1 cellular context compared by ENCODE assay signal in the genomic region with DNA sequence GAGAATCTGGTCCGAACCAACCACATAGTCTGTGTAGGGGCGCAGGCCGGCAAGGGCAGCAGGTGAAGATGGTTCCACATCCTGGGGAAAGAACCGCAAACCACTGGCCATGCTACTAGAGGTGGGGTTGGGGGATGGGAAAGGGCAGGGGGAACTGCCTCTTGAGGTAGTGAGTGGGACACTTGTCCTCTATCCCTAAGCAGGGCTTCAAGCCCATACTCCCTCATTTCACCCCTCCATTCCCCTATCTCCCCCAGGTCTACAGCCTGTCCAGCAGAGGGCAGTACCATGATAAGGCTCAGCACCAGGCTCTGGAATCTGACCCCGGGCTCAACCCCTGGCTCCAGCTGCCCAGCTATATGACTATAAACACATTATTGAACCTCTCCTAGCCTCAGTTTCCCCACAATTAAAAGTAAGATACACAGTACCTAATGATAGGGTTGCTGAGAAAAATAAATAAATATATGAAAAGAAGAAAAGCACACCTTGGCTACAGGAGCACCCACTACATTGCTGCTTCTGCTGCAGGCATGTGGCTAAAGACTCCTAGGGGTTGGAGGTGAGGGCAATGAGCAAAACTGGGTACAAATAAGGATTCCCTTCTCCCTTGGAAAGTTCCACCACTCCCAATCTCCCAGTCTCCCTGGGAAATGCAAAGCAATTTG.
TF ChIP-seq lines count a peak whose summit lies in the region.

No MANE protein-coding gene starts in this region.

TF ChIP-seq in K562, 482 proteins besides CTCF, POLR2A, EP300 and RAD21 (continued from another document and continues in another):
- TF ChIP-seq, protein P1, sequence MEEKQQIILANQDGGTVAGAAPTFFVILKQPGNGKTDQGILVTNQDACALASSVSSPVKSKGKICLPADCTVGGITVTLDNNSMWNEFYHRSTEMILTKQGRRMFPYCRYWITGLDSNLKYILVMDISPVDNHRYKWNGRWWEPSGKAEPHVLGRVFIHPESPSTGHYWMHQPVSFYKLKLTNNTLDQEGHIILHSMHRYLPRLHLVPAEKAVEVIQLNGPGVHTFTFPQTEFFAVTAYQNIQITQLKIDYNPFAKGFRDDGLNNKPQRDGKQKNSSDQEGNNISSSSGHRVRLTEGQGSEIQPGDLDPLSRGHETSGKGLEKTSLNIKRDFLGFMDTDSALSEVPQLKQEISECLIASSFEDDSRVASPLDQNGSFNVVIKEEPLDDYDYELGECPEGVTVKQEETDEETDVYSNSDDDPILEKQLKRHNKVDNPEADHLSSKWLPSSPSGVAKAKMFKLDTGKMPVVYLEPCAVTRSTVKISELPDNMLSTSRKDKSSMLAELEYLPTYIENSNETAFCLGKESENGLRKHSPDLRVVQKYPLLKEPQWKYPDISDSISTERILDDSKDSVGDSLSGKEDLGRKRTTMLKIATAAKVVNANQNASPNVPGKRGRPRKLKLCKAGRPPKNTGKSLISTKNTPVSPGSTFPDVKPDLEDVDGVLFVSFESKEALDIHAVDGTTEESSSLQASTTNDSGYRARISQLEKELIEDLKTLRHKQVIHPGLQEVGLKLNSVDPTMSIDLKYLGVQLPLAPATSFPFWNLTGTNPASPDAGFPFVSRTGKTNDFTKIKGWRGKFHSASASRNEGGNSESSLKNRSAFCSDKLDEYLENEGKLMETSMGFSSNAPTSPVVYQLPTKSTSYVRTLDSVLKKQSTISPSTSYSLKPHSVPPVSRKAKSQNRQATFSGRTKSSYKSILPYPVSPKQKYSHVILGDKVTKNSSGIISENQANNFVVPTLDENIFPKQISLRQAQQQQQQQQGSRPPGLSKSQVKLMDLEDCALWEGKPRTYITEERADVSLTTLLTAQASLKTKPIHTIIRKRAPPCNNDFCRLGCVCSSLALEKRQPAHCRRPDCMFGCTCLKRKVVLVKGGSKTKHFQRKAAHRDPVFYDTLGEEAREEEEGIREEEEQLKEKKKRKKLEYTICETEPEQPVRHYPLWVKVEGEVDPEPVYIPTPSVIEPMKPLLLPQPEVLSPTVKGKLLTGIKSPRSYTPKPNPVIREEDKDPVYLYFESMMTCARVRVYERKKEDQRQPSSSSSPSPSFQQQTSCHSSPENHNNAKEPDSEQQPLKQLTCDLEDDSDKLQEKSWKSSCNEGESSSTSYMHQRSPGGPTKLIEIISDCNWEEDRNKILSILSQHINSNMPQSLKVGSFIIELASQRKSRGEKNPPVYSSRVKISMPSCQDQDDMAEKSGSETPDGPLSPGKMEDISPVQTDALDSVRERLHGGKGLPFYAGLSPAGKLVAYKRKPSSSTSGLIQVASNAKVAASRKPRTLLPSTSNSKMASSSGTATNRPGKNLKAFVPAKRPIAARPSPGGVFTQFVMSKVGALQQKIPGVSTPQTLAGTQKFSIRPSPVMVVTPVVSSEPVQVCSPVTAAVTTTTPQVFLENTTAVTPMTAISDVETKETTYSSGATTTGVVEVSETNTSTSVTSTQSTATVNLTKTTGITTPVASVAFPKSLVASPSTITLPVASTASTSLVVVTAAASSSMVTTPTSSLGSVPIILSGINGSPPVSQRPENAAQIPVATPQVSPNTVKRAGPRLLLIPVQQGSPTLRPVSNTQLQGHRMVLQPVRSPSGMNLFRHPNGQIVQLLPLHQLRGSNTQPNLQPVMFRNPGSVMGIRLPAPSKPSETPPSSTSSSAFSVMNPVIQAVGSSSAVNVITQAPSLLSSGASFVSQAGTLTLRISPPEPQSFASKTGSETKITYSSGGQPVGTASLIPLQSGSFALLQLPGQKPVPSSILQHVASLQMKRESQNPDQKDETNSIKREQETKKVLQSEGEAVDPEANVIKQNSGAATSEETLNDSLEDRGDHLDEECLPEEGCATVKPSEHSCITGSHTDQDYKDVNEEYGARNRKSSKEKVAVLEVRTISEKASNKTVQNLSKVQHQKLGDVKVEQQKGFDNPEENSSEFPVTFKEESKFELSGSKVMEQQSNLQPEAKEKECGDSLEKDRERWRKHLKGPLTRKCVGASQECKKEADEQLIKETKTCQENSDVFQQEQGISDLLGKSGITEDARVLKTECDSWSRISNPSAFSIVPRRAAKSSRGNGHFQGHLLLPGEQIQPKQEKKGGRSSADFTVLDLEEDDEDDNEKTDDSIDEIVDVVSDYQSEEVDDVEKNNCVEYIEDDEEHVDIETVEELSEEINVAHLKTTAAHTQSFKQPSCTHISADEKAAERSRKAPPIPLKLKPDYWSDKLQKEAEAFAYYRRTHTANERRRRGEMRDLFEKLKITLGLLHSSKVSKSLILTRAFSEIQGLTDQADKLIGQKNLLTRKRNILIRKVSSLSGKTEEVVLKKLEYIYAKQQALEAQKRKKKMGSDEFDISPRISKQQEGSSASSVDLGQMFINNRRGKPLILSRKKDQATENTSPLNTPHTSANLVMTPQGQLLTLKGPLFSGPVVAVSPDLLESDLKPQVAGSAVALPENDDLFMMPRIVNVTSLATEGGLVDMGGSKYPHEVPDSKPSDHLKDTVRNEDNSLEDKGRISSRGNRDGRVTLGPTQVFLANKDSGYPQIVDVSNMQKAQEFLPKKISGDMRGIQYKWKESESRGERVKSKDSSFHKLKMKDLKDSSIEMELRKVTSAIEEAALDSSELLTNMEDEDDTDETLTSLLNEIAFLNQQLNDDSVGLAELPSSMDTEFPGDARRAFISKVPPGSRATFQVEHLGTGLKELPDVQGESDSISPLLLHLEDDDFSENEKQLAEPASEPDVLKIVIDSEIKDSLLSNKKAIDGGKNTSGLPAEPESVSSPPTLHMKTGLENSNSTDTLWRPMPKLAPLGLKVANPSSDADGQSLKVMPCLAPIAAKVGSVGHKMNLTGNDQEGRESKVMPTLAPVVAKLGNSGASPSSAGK (IDR thresholded peaks at IDR 0.05) = no peak
- TF ChIP-seq ZNF586 (CRISPR knock-in tag; conservative IDR thresholded peaks at IDR 0.05) = no peak
- no peak for TF ChIP-seq ZNF408 (CRISPR knock-in tag; IDR thresholded peaks at IDR 0.05; ENCODE audit: low read depth)
- peak in 1 of 2 experiments; percentile 38; a peak in 1 of 4 replicates for TF ChIP-seq MAZ (CRISPR knock-in tag; conservative IDR thresholded peaks at IDR 0.05 in 1 of 2, IDR thresholded peaks at IDR 0.05 in 1 of 2)
- peak; percentile 57 for TF ChIP-seq PRDM10 (IDR thresholded peaks at IDR 0.05; ENCODE audit: partially characterized antibody)
- 0 out of 2 replicates have a peak, but pooled peaks have one; percentile 41 for TF ChIP-seq XRCC5 (IDR thresholded peaks at IDR 0.05; ENCODE audit: low read depth, low read length)
- TF ChIP-seq, protein P2, sequence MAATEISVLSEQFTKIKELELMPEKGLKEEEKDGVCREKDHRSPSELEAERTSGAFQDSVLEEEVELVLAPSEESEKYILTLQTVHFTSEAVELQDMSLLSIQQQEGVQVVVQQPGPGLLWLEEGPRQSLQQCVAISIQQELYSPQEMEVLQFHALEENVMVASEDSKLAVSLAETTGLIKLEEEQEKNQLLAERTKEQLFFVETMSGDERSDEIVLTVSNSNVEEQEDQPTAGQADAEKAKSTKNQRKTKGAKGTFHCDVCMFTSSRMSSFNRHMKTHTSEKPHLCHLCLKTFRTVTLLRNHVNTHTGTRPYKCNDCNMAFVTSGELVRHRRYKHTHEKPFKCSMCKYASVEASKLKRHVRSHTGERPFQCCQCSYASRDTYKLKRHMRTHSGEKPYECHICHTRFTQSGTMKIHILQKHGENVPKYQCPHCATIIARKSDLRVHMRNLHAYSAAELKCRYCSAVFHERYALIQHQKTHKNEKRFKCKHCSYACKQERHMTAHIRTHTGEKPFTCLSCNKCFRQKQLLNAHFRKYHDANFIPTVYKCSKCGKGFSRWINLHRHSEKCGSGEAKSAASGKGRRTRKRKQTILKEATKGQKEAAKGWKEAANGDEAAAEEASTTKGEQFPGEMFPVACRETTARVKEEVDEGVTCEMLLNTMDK (IDR thresholded peaks at IDR 0.05; ENCODE audit: borderline replicate concordance, insufficient read depth, low read depth, low read length, poor library complexity, severe bottlenecking) = peak; percentile 54
- no peak for TF ChIP-seq CCNT2 (IDR thresholded peaks at IDR 0.05; ENCODE audit: borderline replicate concordance, extremely low read depth, insufficient read length, low read depth, low read length)
- no peak for TF ChIP-seq NFE2L1 (tag; IDR thresholded peaks at IDR 0.05; ENCODE audit: borderline replicate concordance, low read depth)
- TF ChIP-seq SMARCA5 (IDR thresholded peaks at IDR 0.05) = peak; percentile 83
- TF ChIP-seq RBM25 (IDR thresholded peaks at IDR 0.05; ENCODE audit: low read depth, low read length, severe bottlenecking) = peak; percentile 61
- no peak for TF ChIP-seq MCM7 (IDR thresholded peaks at IDR 0.05)
- TF ChIP-seq ZNF518B (CRISPR knock-in tag; IDR thresholded peaks at IDR 0.05) = no peak
- TF ChIP-seq, protein P3, sequence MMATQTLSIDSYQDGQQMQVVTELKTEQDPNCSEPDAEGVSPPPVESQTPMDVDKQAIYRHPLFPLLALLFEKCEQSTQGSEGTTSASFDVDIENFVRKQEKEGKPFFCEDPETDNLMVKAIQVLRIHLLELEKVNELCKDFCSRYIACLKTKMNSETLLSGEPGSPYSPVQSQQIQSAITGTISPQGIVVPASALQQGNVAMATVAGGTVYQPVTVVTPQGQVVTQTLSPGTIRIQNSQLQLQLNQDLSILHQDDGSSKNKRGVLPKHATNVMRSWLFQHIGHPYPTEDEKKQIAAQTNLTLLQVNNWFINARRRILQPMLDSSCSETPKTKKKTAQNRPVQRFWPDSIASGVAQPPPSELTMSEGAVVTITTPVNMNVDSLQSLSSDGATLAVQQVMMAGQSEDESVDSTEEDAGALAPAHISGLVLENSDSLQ (IDR thresholded peaks at IDR 0.05) = no peak
- no peak for TF ChIP-seq MTA3 (IDR thresholded peaks at IDR 0.05; ENCODE audit: borderline replicate concordance)
- no peak for TF ChIP-seq SIN3A (IDR thresholded peaks at IDR 0.05; ENCODE audit: borderline replicate concordance in 2 of 2, control insufficient read depth in 1 of 2, low read depth in 2 of 2, low read length in 2 of 2)
- TF ChIP-seq MCM5 (IDR thresholded peaks at IDR 0.05; ENCODE audit: low read depth) = no peak
- no peak for TF ChIP-seq PHTF2 (CRISPR knock-in tag; IDR thresholded peaks at IDR 0.05)
- no peak for TF ChIP-seq JUN (IDR thresholded peaks at IDR 0.05; ENCODE audit: borderline replicate concordance, low read depth, low read length)
- 0 out of 2 replicates have a peak, but pooled peaks have one; percentile 51 for TF ChIP-seq JUN (CRISPR knock-in tag; IDR thresholded peaks at IDR 0.05; ENCODE audit: borderline replicate concordance)
- TF ChIP-seq HCFC1 (IDR thresholded peaks at IDR 0.05; ENCODE audit: low read depth, low read length) = no peak
